In the genomic region with DNA sequence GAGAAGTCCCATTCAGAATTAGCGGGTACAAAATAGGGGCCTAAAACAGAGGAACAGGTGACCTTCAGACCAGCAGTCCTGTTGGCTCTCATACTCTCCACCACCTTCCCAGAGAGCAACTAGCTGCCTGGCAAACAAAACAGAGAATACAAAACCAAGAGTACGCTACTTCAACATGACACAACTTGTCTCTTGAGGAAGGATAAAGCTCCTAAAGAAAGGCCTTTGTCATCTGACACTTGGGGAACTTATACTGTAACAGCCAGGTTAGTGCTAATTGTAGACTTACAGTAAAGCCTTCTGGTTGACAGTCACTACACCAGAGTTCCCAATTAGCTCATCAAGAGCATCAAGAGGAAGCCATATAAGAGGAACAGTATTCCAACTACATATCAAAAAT, we compare ENCODE assay signal across 19 cellular contexts.
"Had no signal": no experiment of that assay in that cellular context is flagged by ENCODE, and none has a peak within 500 bp of the region (broad histone marks: within the 10 kb centered on the region; RNA-seq: fewer than 3 reads in every experiment).

No MANE protein-coding gene starts in this region.

- ATAC-seq: gastrocnemius medialis; heart right ventricle; mucosa of descending colon; naive thymus-derived CD4-positive, alpha-beta T cell; pancreas; stimulated activated naive CD8-positive, alpha-beta T cell treated with anti-CD3 and anti-CD28 coated beads, Interleukin-15, amount 100 ng/mL, for 72 hours had no signal

- H3K36me3 Mint-ChIP-seq: type B pancreatic cell had no signal

- H3K9me3 Mint-ChIP-seq: activated CD4-positive, alpha-beta memory T cell treated with anti-CD3 and anti-CD28 coated beads, Interleukin-2, amount 10 ng/mL, durations not matched to agents 7 days and 5 days; activated naive CD4-positive, alpha-beta T cell treated with anti-CD3 and anti-CD28 coated beads, Interleukin-2, amount 50 U/mL, for 24 hours had no signal

- H3K4me3 Mint-ChIP-seq: activated CD4-positive, alpha-beta memory T cell treated with anti-CD3 and anti-CD28 coated beads, Interleukin-2, amount 10 ng/mL, durations not matched to agents 7 days and 5 days; activated naive CD4-positive, alpha-beta T cell treated with anti-CD3 and anti-CD28 coated beads, Interleukin-2, amount 50 U/mL, for 24 hours; activated T-cell treated with anti-CD3 and anti-CD28 coated beads, Interleukin-2, amount 50 U/mL, for 24 hours; naive thymus-derived CD4-positive, alpha-beta T cell; stimulated activated naive CD8-positive, alpha-beta T cell treated with anti-CD3 and anti-CD28 coated beads, Interleukin-15, amount 100 ng/mL, for 72 hours; type B pancreatic cell had no signal

- H3K4me1 ChIP-seq: adrenal gland, gastrocnemius medialis, heart right ventricle, pancreas, sigmoid colon had no signal

- H3K4me1 Mint-ChIP-seq: activated CD4-positive, alpha-beta memory T cell treated with anti-CD3 and anti-CD28 coated beads, Interleukin-2, amount 10 ng/mL, durations not matched to agents 7 days and 5 days; activated naive CD4-positive, alpha-beta T cell treated with anti-CD3 and anti-CD28 coated beads, Interleukin-2, amount 50 U/mL, for 24 hours; naive thymus-derived CD4-positive, alpha-beta T cell; stimulated activated naive CD8-positive, alpha-beta T cell treated with anti-CD3 and anti-CD28 coated beads, Interleukin-15, amount 100 ng/mL, for 72 hours had no signal

- FAIRE-seq: colon, islet of Langerhans, pancreas had no signal

- H3K36me3 ChIP-seq: adrenal gland, gastrocnemius medialis, heart right ventricle, pancreas, sigmoid colon, WERI-Rb-1 had no signal

- H3K27ac Mint-ChIP-seq: activated CD4-positive, alpha-beta memory T cell treated with anti-CD3 and anti-CD28 coated beads, Interleukin-2, amount 10 ng/mL, durations not matched to agents 7 days and 5 days; activated naive CD4-positive, alpha-beta T cell treated with anti-CD3 and anti-CD28 coated beads, Interleukin-2, amount 50 U/mL, for 24 hours; activated T-cell treated with anti-CD3 and anti-CD28 coated beads, Interleukin-2, amount 50 U/mL, for 24 hours; naive thymus-derived CD4-positive, alpha-beta T cell; stimulated activated naive CD8-positive, alpha-beta T cell treated with anti-CD3 and anti-CD28 coated beads, Interleukin-15, amount 100 ng/mL, for 72 hours; type B pancreatic cell had no signal

- DNase-seq: activated CD4-positive, alpha-beta memory T cell treated with anti-CD3 and anti-CD28 coated beads, Interleukin-2, amount 10 ng/mL, durations not matched to agents 7 days and 5 days; activated CD4-positive, alpha-beta T cell treated with anti-CD3 and anti-CD28 coated beads for 4 hours; activated effector memory CD4-positive, alpha-beta T cell treated with Interleukin-2 at 50 U/mL for 16 hours; activated T-cell treated with anti-CD3 and anti-CD28 coated beads, Interleukin-2, amount 50 U/mL, for 24 hours; adrenal gland; caudate nucleus; gastrocnemius medialis; heart right ventricle; mucosa of descending colon; naive thymus-derived CD4-positive, alpha-beta T cell; pancreas; sigmoid colon; stimulated activated CD4-positive, alpha-beta T cell treated with anti-CD3 and anti-CD28 coated beads, Interleukin-1b, Interleukin-23, amount 100 ng/mL, for 48 hours; stimulated activated naive CD8-positive, alpha-beta T cell treated with anti-CD3 and anti-CD28 coated beads, Interleukin-15, amount 100 ng/mL, for 72 hours; WERI-Rb-1 had no signal

- H3K27me3 ChIP-seq: adrenal gland, gastrocnemius medialis, heart right ventricle, pancreas, sigmoid colon had no signal

- H3K27me3 Mint-ChIP-seq: activated CD4-positive, alpha-beta memory T cell treated with anti-CD3 and anti-CD28 coated beads, Interleukin-2, amount 10 ng/mL, durations not matched to agents 7 days and 5 days; activated naive CD4-positive, alpha-beta T cell treated with anti-CD3 and anti-CD28 coated beads, Interleukin-2, amount 50 U/mL, for 24 hours; activated T-cell treated with anti-CD3 and anti-CD28 coated beads, Interleukin-2, amount 50 U/mL, for 24 hours; naive thymus-derived CD4-positive, alpha-beta T cell; stimulated activated naive CD8-positive, alpha-beta T cell treated with anti-CD3 and anti-CD28 coated beads, Interleukin-15, amount 100 ng/mL, for 72 hours; type B pancreatic cell had no signal

- H3K4me3 ChIP-seq: adrenal gland, gastrocnemius medialis, heart right ventricle, mucosa of descending colon, pancreas, sigmoid colon had no signal

- H3K27ac ChIP-seq: adrenal gland, gastrocnemius medialis, heart right ventricle, pancreas, sigmoid colon, WERI-Rb-1 had no signal

- H3K9me3 ChIP-seq: adrenal gland, gastrocnemius medialis, heart right ventricle, mucosa of descending colon, pancreas, sigmoid colon had no signal
